11 cellular contexts compared by ENCODE assay signal in the genomic region with DNA sequence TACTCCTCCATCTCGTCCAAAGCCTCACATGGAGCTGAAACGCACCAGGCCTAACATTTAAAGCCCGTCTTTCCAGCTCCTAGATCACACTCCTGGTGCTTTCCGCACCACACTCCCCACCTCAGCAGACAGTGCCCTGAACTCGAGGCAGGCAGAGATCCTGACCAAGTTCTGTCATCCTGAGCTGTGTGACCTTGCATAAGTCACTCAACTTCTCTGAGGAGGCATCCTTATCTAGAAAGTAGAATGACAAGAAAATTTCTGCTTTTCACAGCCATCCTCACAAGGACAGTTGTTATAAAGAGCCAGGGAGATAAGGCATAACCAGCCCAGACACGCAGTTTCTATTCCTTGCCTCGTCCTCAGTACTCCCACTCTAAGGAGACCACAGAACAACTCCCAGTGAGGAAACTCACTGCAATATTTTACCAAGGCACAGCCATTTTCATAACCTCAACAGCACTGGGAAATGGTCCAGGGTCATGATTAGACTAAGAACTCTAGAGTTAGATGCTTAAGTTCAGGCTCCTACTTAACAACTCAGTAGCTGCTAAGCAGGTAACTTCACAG. TPM values are rescaled to one million over a fixed set of nuclear protein-coding genes. Genes with fewer than 3 reads are reported as not detected.
A peak's percentile ranks its signal among the peaks of the same experiment; 100 is the strongest.
DNase-seq lines count a peak whose midpoint lies in the region; ATAC-seq and TF ChIP-seq lines count a peak whose summit lies in the region.
"Had no signal": no experiment of that assay in that cellular context is flagged by ENCODE, and none has a peak within 500 bp of the region (broad histone marks: within the 10 kb centered on the region; RNA-seq: fewer than 3 reads in every experiment).

No MANE protein-coding gene starts in this region.

- peaks cover 64% of the 10 kb centered on the region for H3K79me2 ChIP-seq in GM23338 (replicated peaks; ENCODE audit: insufficient read depth)

- peaks cover 25% of the 10 kb centered on the region for H3K27me3 Mint-ChIP-seq in GM23338 (ENCODE audit: insufficient read depth, low read depth, poor library complexity)
- H3K27me3 Mint-ChIP-seq in activated CD4-positive, alpha-beta memory T cell treated with anti-CD3 and anti-CD28 coated beads for 36 hours = no peaks in the 10 kb centered on the region
- peaks cover 14% of the 10 kb centered on the region for H3K27me3 Mint-ChIP-seq in glutamatergic neuron (ENCODE audit: unreplicated experiment)

- H3K4me3 Mint-ChIP-seq in GM23338 (peak overlapping the region; percentile 94), glutamatergic neuron (ENCODE audit: unreplicated experiment) (peak overlapping the region; percentile 28)
- peak overlapping the region; percentile 95 for H3K4me3 Mint-ChIP-seq in activated CD4-positive, alpha-beta memory T cell treated with anti-CD3 and anti-CD28 coated beads for 36 hours

- WGBS in stomach, 5 donors = 64 to 82% (median 80%) methylated on average over 7 of the region's 7 CpGs

- no peak for ATAC-seq in GM23338
- ATAC-seq in omental fat pad (ENCODE audit: low FRiP score) = no peak
- no peak for ATAC-seq in HG03521 (IDR thresholded peaks at IDR 0.05; ENCODE audit: unreplicated experiment)

- peak; percentile 30 for DNase-seq in AG10803 (ENCODE audit: low read depth)
- DNase-seq in GM23338 (ENCODE audit: low spot score) = no peak
- no peak for DNase-seq in activated CD4-positive, alpha-beta memory T cell treated with anti-CD3 and anti-CD28 coated beads for 36 hours
- DNase-seq in glutamatergic neuron = peak; percentile 6
- no peak for DNase-seq in stomach
- no peak for DNase-seq in substantia nigra (lab: John Stamatoyannopoulos, UW)
- no peak for DNase-seq in omental fat pad (ENCODE audit: low spot score)
- DNase-seq: NCI-H1417 treated with DMSO at 0.1 percent for 48 hours; stimulated activated CD4-positive, alpha-beta T cell treated with anti-CD3 and anti-CD28 coated beads, Interleukin-1b, Interleukin-23, amount 100 ng/mL, for 48 hours had no signal

- peaks cover 71% of the 10 kb centered on the region for H3K36me3 Mint-ChIP-seq in GM23338 (ENCODE audit: low read depth)
- peaks cover 41% of the 10 kb centered on the region for H3K36me3 Mint-ChIP-seq in activated CD4-positive, alpha-beta memory T cell treated with anti-CD3 and anti-CD28 coated beads for 36 hours
- H3K36me3 Mint-ChIP-seq in glutamatergic neuron (ENCODE audit: unreplicated experiment) = no peaks in the 10 kb centered on the region

- H3K9me3 Mint-ChIP-seq in GM23338 = no peaks in the 10 kb centered on the region; the same call in 2 of the 3 replicates
- H3K9me3 Mint-ChIP-seq in activated CD4-positive, alpha-beta memory T cell treated with anti-CD3 and anti-CD28 coated beads for 36 hours = no peaks in the 10 kb centered on the region
- H3K9me3 Mint-ChIP-seq in glutamatergic neuron (ENCODE audit: unreplicated experiment) = peaks cover 22% of the 10 kb centered on the region

- H3K9me2 ChIP-seq in GM23338 (ENCODE audit: insufficient read depth) = no peaks in the 10 kb centered on the region

- no peak for TF ChIP-seq POLR2A in stomach (IDR thresholded peaks at IDR 0.05)

- H3K4me1 Mint-ChIP-seq in GM23338 (peaks cover 55% of the 10 kb centered on the region), glutamatergic neuron (ENCODE audit: low read depth, unreplicated experiment) (peaks cover 37% of the 10 kb centered on the region)
- peaks cover 23% of the 10 kb centered on the region for H3K4me1 Mint-ChIP-seq in activated CD4-positive, alpha-beta memory T cell treated with anti-CD3 and anti-CD28 coated beads for 36 hours (ENCODE audit: low read depth)

- peak overlapping the region; percentile 98; the same call in 1 of the 2 replicates for H3K4me2 ChIP-seq in GM23338

- POLR2A ChIA-PET in activated CD4-positive, alpha-beta memory T cell treated with anti-CD3 and anti-CD28 coated beads for 36 hours (lab: Charles Lee) = interaction anchor here (1.4 kb wide), 1 partner anchor 89 kb away, joined by 4 read pairs; no protein-coding TSS in a partner anchor

- H3K4me1 ChIP-seq in GM23338 (ENCODE audit: insufficient read depth) (peaks cover 11% of the 10 kb centered on the region), stomach (peaks cover 23 to 43% (median 35%) of the 10 kb centered on the region in 4 donors)

- intact Hi-C loops in activated CD4-positive, alpha-beta memory T cell treated with anti-CD3 and anti-CD28 coated beads for 36 hours (cut with micrococcal nuclease) = loop anchor here (5.0 kb wide), 2 partner anchors 128 to 622 kb away; partner anchors contain the start of genes CPT2, IFT25 and LRRC42
- intact Hi-C loops in stomach (cut with DNase I; ENCODE audit: low total_unique reads) = no loop called here

- H3K4me3 ChIP-seq in AG10803 (ENCODE audit: low read length) (no peak overlapping the region), GM23338 (peak overlapping the region; percentile 97; the same call in 1 of the 2 replicates), stomach (no peak overlapping the region)

- peak overlapping the region; percentile 78 for H3K27ac Mint-ChIP-seq in GM23338
- H3K27ac Mint-ChIP-seq in activated CD4-positive, alpha-beta memory T cell treated with anti-CD3 and anti-CD28 coated beads for 36 hours = peak overlapping the region; percentile 97
- H3K27ac Mint-ChIP-seq in glutamatergic neuron (ENCODE audit: unreplicated experiment) = no peak overlapping the region

- no peak overlapping the region for H2AFZ ChIP-seq in GM23338

- no peak for TF ChIP-seq CTCF in AG10803 (conservative IDR thresholded peaks at IDR 0.05; ENCODE audit: low read length)
- TF ChIP-seq CTCF in GM23338 (conservative IDR thresholded peaks at IDR 0.05; ENCODE audit: low read depth in 2 of 2) = no peak
- TF ChIP-seq CTCF in glutamatergic neuron (IDR thresholded peaks at IDR 0.05; ENCODE audit: partially characterized antibody, unreplicated experiment) = no peak
- TF ChIP-seq CTCF in stomach (IDR thresholded peaks at IDR 0.05) = no peak
- TF ChIP-seq CTCF in omental fat pad (IDR thresholded peaks at IDR 0.05) = no peak

- TF ChIP-seq EP300 in stomach (IDR thresholded peaks at IDR 0.05) = no peak

- peaks cover 27% of the 10 kb centered on the region for H4K20me1 ChIP-seq in GM23338 (replicated peaks; ENCODE audit: insufficient read depth)

- H3K27ac ChIP-seq in GM23338 (ENCODE audit: low read depth) = no peak overlapping the region; the same call in 1 of the 2 replicates
- peak overlapping the region in 2 of 5 donors; percentile 82 to 84 for H3K27ac ChIP-seq in stomach
- no peak overlapping the region for H3K27ac ChIP-seq in substantia nigra (ENCODE audit: low read depth, low read length, poor library complexity, severe bottlenecking)

- H3K27me3 ChIP-seq in GM23338 (ENCODE audit: insufficient read depth) (no peaks in the 10 kb centered on the region), stomach (no peaks in the 10 kb centered on the region)

- H3K36me3 ChIP-seq in GM23338 (ENCODE audit: insufficient read depth) (peaks cover 17% of the 10 kb centered on the region), stomach (no peaks in the 10 kb centered on the region)
- H3K36me3 ChIP-seq: thoracic aorta had no signal

- no peaks in the 10 kb centered on the region for H3K9me3 ChIP-seq in stomach
- H3K9me3 ChIP-seq: thoracic aorta had no signal

- 0 out of 2 replicates have a peak, but pooled peaks cover 2% of the 10 kb centered on the region for H3F3A ChIP-seq in GM23338 (replicated peaks; ENCODE audit: low read depth)

- CTCF ChIA-PET in activated CD4-positive, alpha-beta memory T cell treated with anti-CD3 and anti-CD28 coated beads for 36 hours (lab: Charles Lee) = interaction anchor here (0.7 to 3.4 kb wide), 2 partner anchors 47 to 69 kb away, joined by 5 to 16 read pairs; no protein-coding TSS in a partner anchor

TF ChIP-seq in GM23338, 12 proteins besides CTCF, POLR2A, EP300 and RAD21 (continues in another document):
- no peak for TF ChIP-seq JUNB (IDR thresholded peaks at IDR 0.05; ENCODE audit: unreplicated experiment)
- no peak for TF ChIP-seq ETS1 (IDR thresholded peaks at IDR 0.05)

RNA-seq across cellular contexts. Expression of gene LRP8, which starts 3.1 kb away (rescaled TPM):
- 71.1 and 72.4 TPM in 2 replicates for total RNA-seq in GM23338 (2014; rRNA removed; shearing (Covaris generic))
- polyA plus RNA-seq in GM23338 (2016; fragmentation: Nextera tagmentation; extraction: Ambion mirVana) (27.8 and 28.3 TPM in 2 replicates), stomach (1 to 10 TPM in 2 of 3 donors, under 1 TPM in 1; 0.81 to 2.9 (median 1.1) TPM)
- total RNA-seq in activated CD4-positive, alpha-beta memory T cell treated with anti-CD3 and anti-CD28 coated beads for 36 hours = 10 to 100 TPM; 38.6 to 38.8 TPM
- total RNA-seq in glutamatergic neuron (ENCODE audit: unreplicated experiment) (57.9 TPM), stomach (10 to 100 TPM in 1 of 5 donors, 1 to 10 TPM in 3, under 1 TPM in 1; 0.58 to 26.8 (median 3.5) TPM), omental fat pad (10 to 100 TPM in 1 of 4 donors, 1 to 10 TPM in 3; 1.6 to 22.0 (median 7.4) TPM)

Comparison
In these comparisons a context has a peak if more than half of its experiments do, and no peak if none do; other contexts are left out.
1. DNase-seq: peak in AG10803 (single experiment) and glutamatergic neuron (single experiment); none in GM23338 (single experiment), activated CD4-positive, alpha-beta memory T cell treated with anti-CD3 and anti-CD28 coated beads for 36 hours (single experiment), stomach (single experiment), substantia nigra (0 of 49) and omental fat pad (single experiment).
2. H3K4me3 Mint-ChIP-seq: peak in every context shown above with its lines; median percentile 95 in activated CD4-positive, alpha-beta memory T cell treated with anti-CD3 and anti-CD28 coated beads for 36 hours; 94 in GM23338; 28 in glutamatergic neuron.